ENCODE assay signal across 11 cellular contexts in the genomic region with DNA sequence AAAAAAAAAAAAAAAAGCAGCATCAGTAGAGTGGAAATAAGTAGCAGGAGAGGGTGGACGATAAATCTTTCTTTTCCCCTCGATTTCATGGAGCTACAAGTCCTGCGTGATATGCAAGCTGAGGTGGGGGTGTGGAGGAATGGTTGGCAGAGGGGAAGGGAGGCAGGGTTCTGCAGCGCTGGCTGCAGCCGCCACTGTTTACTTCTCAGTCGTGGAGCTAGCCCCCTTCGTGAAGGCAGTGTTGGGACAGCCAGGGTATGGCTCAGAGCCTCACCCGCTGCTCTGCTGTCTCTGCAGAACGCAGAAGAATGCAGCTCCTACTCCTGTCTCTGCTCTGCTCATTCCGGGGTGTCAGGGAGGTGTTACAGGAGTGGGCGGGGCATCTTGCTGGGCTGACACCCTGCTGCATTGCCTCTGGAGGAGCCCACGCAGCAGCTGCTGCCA.
DNase-seq lines count a peak whose midpoint lies in the region; ATAC-seq, FAIRE-seq and TF ChIP-seq lines count a peak whose summit lies in the region.
"Had no signal": no experiment of that assay in that cellular context is flagged by ENCODE, and none has a peak within 500 bp of the region (broad histone marks: within the 10 kb centered on the region; RNA-seq: fewer than 3 reads in every experiment).

No MANE protein-coding gene starts in this region.

- no peak overlapping the region for H3K9ac ChIP-seq in astrocyte (ENCODE audit: low read length)

- DNase-seq in NCI-H2227 (lab: John Stamatoyannopoulos, UW; ENCODE audit: unreplicated experiment) (peak; percentile 67), NCI-H2227 treated with DMSO at 0.1 percent for 48 hours (lab: John Stamatoyannopoulos, UW) (no peak), astrocyte (ENCODE audit: low read depth) (peak; percentile 2), kidney epithelial cell (ENCODE audit: low read depth) (no peak), upper lobe of right lung (no peak), D721Med (ENCODE audit: insufficient read length, low spot score) (no peak), hepatic stellate cell (ENCODE audit: low spot score) (no peak)
- DNase-seq: 8988T, NCI-H1417 treated with DMSO at 0.1 percent for 48 hours, T-helper 1 cell had no signal

- H3K4me3 Mint-ChIP-seq in astrocyte (ENCODE audit: unreplicated experiment) = peak overlapping the region; percentile 27

- no peak for FAIRE-seq in astrocyte (lab: Jason Lieb, UNC)
- FAIRE-seq in D721Med (lab: Jason Lieb, UNC) = no peak

- H3K36me3 ChIP-seq in astrocyte (ENCODE audit: insufficient read depth, low read length) (no peaks in the 10 kb centered on the region), kidney epithelial cell (ENCODE audit: control insufficient read depth, insufficient read depth, low read length) (no peaks in the 10 kb centered on the region), upper lobe of right lung (no peaks in the 10 kb centered on the region)

- H3K27me3 ChIP-seq in astrocyte (ENCODE audit: insufficient read depth, low read length) = no peaks in the 10 kb centered on the region
- H3K27me3 ChIP-seq in kidney epithelial cell (ENCODE audit: control insufficient read depth, insufficient read depth, low read length) = no peaks in the 10 kb centered on the region
- H3K27me3 ChIP-seq in upper lobe of right lung = no peaks in the 10 kb centered on the region

- no peaks in the 10 kb centered on the region for H3K79me2 ChIP-seq in astrocyte (ENCODE audit: insufficient read depth, low read length)

- H3K9me3 Mint-ChIP-seq in astrocyte (ENCODE audit: unreplicated experiment) = peaks cover 1% of the 10 kb centered on the region

- H3K36me3 Mint-ChIP-seq in astrocyte (ENCODE audit: low read depth, unreplicated experiment) = no peaks in the 10 kb centered on the region

- ATAC-seq in upper lobe of right lung = peak; percentile 26
- ATAC-seq in GM21423 (IDR thresholded peaks at IDR 0.05; ENCODE audit: unreplicated experiment) = no peak

- H3K4me3 ChIP-seq in astrocyte (ENCODE audit: insufficient read depth, low read depth, low read length) (peak overlapping the region; percentile 41), kidney epithelial cell (ENCODE audit: low read depth, low read length) (peak overlapping the region; percentile 46), upper lobe of right lung (no peak overlapping the region)

- H3K27me3 Mint-ChIP-seq in astrocyte (ENCODE audit: low read depth, unreplicated experiment) = no peaks in the 10 kb centered on the region

- H3K27ac Mint-ChIP-seq in astrocyte (ENCODE audit: unreplicated experiment) = no peak overlapping the region

- no peak overlapping the region for H3K27ac ChIP-seq in astrocyte (ENCODE audit: low read depth, low read length)
- H3K27ac ChIP-seq in upper lobe of right lung = no peak overlapping the region

- peak overlapping the region; percentile 85 for H2AFZ ChIP-seq in astrocyte (ENCODE audit: low read depth, low read length)

- no peaks in the 10 kb centered on the region for H3K4me1 Mint-ChIP-seq in astrocyte (ENCODE audit: low read depth, unreplicated experiment)

- no peaks in the 10 kb centered on the region for H4K20me1 ChIP-seq in astrocyte (ENCODE audit: insufficient read depth, low read length)

- intact Hi-C loops in upper lobe of right lung (cut with DNase I) = no loop called here

- H3K4me1 ChIP-seq in astrocyte (ENCODE audit: insufficient read depth, low read length) (no peaks in the 10 kb centered on the region), upper lobe of right lung (no peaks in the 10 kb centered on the region)

- H3K9me3 ChIP-seq in astrocyte (ENCODE audit: insufficient read depth, low read depth, low read length) (no peaks in the 10 kb centered on the region), upper lobe of right lung (no peaks in the 10 kb centered on the region)

- TF ChIP-seq CTCF in astrocyte (IDR thresholded peaks at IDR 0.05; ENCODE audit: insufficient read depth, low read depth, low read length) (no peak), kidney epithelial cell (IDR thresholded peaks at IDR 0.05; ENCODE audit: insufficient read depth, low read length, poor library complexity, severe bottlenecking) (no peak), upper lobe of right lung (IDR thresholded peaks at IDR 0.05) (no peak), D721Med (IDR thresholded peaks at IDR 0.05; ENCODE audit: insufficient read depth, missing control alignments) (no peak)

- peak overlapping the region; percentile 86 for H3K4me2 ChIP-seq in astrocyte (ENCODE audit: low read length)

Comparison
In these comparisons a context has a peak if more than half of its experiments do, and no peak if none do; other contexts are left out.
1. DNase-seq: peak in NCI-H2227 (single experiment) and astrocyte (single experiment); none in NCI-H2227 treated with DMSO at 0.1 percent for 48 hours (single experiment), kidney epithelial cell (single experiment), upper lobe of right lung (single experiment), D721Med (single experiment) and hepatic stellate cell (single experiment).